1 cellular context compared by ENCODE assay signal in the genomic region with DNA sequence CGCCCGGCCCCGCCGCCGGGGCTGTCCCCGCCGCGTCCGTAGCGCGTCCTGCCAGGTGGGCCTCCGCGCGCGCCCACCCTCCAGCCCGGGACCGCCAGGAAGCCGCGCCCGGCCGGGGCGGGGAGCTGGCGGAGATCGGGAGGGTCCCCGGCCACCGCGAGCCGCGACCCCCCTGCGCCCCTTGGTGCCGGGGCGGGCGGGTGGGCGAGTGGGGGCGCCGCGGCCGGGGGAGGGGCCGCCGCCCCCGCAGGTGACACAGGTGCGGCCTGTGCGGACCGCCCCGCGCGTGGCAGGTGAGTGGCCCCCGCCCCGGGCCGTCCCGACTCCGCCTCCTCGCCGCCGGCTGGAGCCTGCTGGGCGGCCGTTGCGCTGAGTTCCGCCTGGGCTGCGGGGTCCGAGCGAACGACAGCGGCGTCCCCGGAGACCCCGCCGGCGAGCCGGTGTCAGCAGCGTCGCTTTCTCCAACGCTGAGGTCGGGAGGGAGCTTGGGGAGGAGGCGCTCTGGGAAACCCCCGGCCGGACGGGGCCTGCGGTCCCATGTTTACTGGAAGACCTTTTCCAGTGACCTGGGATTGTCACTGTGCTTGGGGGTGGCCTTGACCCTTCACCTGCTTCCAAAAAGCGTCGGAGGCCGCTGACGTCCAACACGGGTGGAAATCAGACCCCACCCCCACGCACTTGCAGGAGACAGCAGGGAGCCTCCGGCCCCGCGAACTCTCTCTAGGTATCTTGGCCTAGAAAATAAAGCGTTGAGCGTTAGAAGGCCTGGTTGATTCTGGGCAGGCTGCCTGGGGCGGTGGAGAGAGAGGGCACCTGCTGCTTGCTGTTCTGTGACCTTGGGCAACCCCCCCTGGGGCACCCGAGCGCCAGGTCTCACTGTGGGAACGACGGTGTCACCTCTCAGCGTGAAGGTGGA.
TF ChIP-seq lines count a peak whose summit lies in the region.

No MANE protein-coding gene starts in this region.

TF ChIP-seq in GM23338, 12 proteins besides CTCF, POLR2A, EP300 and RAD21 (continued from another document):
- no peak for TF ChIP-seq ZNF462 (CRISPR knock-in tag; IDR thresholded peaks at IDR 0.05)
- no peak for TF ChIP-seq POLR2AphosphoS5 (IDR thresholded peaks at IDR 0.05; ENCODE audit: low read depth)
- no peak for TF ChIP-seq CREB1 (CRISPR knock-in tag; IDR thresholded peaks at IDR 0.05; ENCODE audit: low read depth)
- no peak for TF ChIP-seq ZNF331 (CRISPR knock-in tag; IDR thresholded peaks at IDR 0.05; ENCODE audit: low read depth)
- TF ChIP-seq EZH2 (IDR thresholded peaks at IDR 0.05; ENCODE audit: low read depth, unreplicated experiment): no peak
- no peak for TF ChIP-seq NANOG (IDR thresholded peaks at IDR 0.05; ENCODE audit: borderline replicate concordance)
